11 cellular contexts compared by ENCODE assay signal in the genomic region with DNA sequence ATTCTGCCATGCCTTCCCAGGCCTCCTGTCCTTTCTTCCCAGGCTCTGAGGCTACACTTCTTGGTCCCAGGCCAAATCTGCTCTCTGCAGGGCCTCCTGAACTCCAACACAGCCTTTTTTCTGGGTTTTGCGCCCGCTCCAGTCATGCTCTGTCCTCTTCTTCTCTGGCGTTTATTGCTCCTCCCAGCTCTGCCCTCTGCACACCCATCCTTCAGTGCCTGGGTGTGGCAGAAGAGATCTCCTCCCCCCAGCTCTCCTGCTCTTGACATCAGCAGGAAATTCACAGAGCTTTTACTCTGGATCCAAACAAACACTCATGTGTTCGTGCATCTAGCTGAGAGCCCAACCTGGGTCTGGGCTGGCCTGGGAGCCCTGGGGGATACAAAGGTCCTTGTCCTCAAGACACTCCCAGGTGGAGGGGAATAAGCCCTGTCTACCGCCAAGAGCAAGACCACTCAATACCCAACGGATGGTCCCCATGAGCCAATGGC. TPM values are rescaled to one million over a fixed set of nuclear protein-coding genes. Genes with fewer than 3 reads are reported as not detected.
DNase-seq lines count a peak whose midpoint lies in the region; ATAC-seq and TF ChIP-seq lines count a peak whose summit lies in the region.
"Had no signal": no experiment of that assay in that cellular context is flagged by ENCODE, and none has a peak within 500 bp of the region (broad histone marks: within the 10 kb centered on the region; RNA-seq: fewer than 3 reads in every experiment).

No MANE protein-coding gene starts in this region.

- peaks cover 41% of the 10 kb centered on the region for H3K4me1 Mint-ChIP-seq in stimulated activated naive CD8-positive, alpha-beta T cell treated with anti-CD3 and anti-CD28 coated beads, Interleukin-15, amount 100 ng/mL, for 72 hours

- no peaks in the 10 kb centered on the region for H3K9me3 ChIP-seq in lower lobe of right lung

- no peak overlapping the region for H3K4me3 ChIP-seq in lower lobe of right lung
- no peak overlapping the region for H3K4me3 ChIP-seq in mesendoderm (ENCODE audit: low read length)

- no peaks in the 10 kb centered on the region for H3K9me3 Mint-ChIP-seq in stimulated activated naive CD8-positive, alpha-beta T cell treated with anti-CD3 and anti-CD28 coated beads, Interleukin-15, amount 100 ng/mL, for 72 hours
- H3K9me3 Mint-ChIP-seq: CD4-positive, CD25-positive, alpha-beta regulatory T cell; stimulated activated memory B cell treated with anti-CD40 and anti-IgM and Interleukin-4, amounts not matched to agents 10 μg/mL and 1 μg/mL and 100 μg/mL, for 72 hours had no signal

- no peaks in the 10 kb centered on the region for H3K36me3 ChIP-seq in lower lobe of right lung
- H3K36me3 ChIP-seq in mesendoderm (ENCODE audit: control insufficient read depth, insufficient read depth, low read length): no peaks in the 10 kb centered on the region

- no peaks in the 10 kb centered on the region for H3K79me1 ChIP-seq in mesendoderm (ENCODE audit: low read length)

- H3K18ac ChIP-seq in mesendoderm (ENCODE audit: low read length): no peak overlapping the region

- no peak overlapping the region for H3K23ac ChIP-seq in mesendoderm (ENCODE audit: low read length)

- no peak overlapping the region for H2BK120ac ChIP-seq in mesendoderm (ENCODE audit: low read depth, low read length)

- no peak overlapping the region for H2BK5ac ChIP-seq in mesendoderm (ENCODE audit: low read length)

- H3K27ac ChIP-seq in lower lobe of right lung (no peak overlapping the region), mesendoderm (ENCODE audit: low read depth, low read length) (no peak overlapping the region)

- ATAC-seq in stimulated activated naive CD8-positive, alpha-beta T cell treated with anti-CD3 and anti-CD28 coated beads, Interleukin-15, amount 100 ng/mL, for 72 hours: no peak
- ATAC-seq in stimulated activated naive CD8-positive, alpha-beta T cell treated with anti-CD3 and anti-CD28 coated beads, Interleukin-15, Interleukin-2, amounts not matched to agents 100 U/mL and 50 U/mL, for 24 hours: no peak
- peak; percentile 60 to 68 for ATAC-seq in lower lobe of right lung
- ATAC-seq in GM21390 (IDR thresholded peaks at IDR 0.05; ENCODE audit: unreplicated experiment): no peak
- ATAC-seq in HG02763 (IDR thresholded peaks at IDR 0.05; ENCODE audit: unreplicated experiment): no peak
- ATAC-seq: stimulated activated memory B cell treated with anti-CD40 and anti-IgM and Interleukin-4, amounts not matched to agents 10 μg/mL and 1 μg/mL and 100 μg/mL, for 72 hours had no signal

- H3K9ac ChIP-seq in mesendoderm (ENCODE audit: low read length): no peak overlapping the region

- H3K4me1 ChIP-seq in lower lobe of right lung (peaks cover 59% of the 10 kb centered on the region), mesendoderm (ENCODE audit: control insufficient read depth, low read depth, low read length) (peaks cover 5% of the 10 kb centered on the region)

- intact Hi-C loops in lower lobe of right lung (cut with DNase I): no loop called here

- H3K79me2 ChIP-seq in mesendoderm (ENCODE audit: control insufficient read depth, insufficient read depth, low read length): no peaks in the 10 kb centered on the region

- WGBS in mesendoderm (ENCODE audit: extremely low coverage, insufficient coverage, low lambda C conversion rate): no CpG with 5 or more reads among the region's 6 CpGs

- H4K8ac ChIP-seq in mesendoderm (ENCODE audit: low read depth, low read length): no peak overlapping the region

- no peak overlapping the region for H3K4me3 Mint-ChIP-seq in stimulated activated naive CD8-positive, alpha-beta T cell treated with anti-CD3 and anti-CD28 coated beads, Interleukin-15, amount 100 ng/mL, for 72 hours
- H3K4me3 Mint-ChIP-seq: stimulated activated memory B cell treated with anti-CD40 and anti-IgM and Interleukin-4, amounts not matched to agents 10 μg/mL and 1 μg/mL and 100 μg/mL, for 72 hours had no signal

- peak overlapping the region; percentile 21 to 77 for H3K27ac Mint-ChIP-seq in stimulated activated naive CD8-positive, alpha-beta T cell treated with anti-CD3 and anti-CD28 coated beads, Interleukin-15, amount 100 ng/mL, for 72 hours
- H3K27ac Mint-ChIP-seq: stimulated activated memory B cell treated with anti-CD40 and anti-IgM and Interleukin-4, amounts not matched to agents 10 μg/mL and 1 μg/mL and 100 μg/mL, for 72 hours had no signal

- no peak for TF ChIP-seq CTCF in lower lobe of right lung (IDR thresholded peaks at IDR 0.05)

- no peak overlapping the region for H3K4ac ChIP-seq in mesendoderm (ENCODE audit: low read depth, low read length)

- no peak overlapping the region for H3K56ac ChIP-seq in mesendoderm (ENCODE audit: low read length)

- H3K4me2 ChIP-seq in mesendoderm (ENCODE audit: low read length): no peak overlapping the region

- H3K27me3 ChIP-seq in lower lobe of right lung (ENCODE audit: low read depth) (no peaks in the 10 kb centered on the region), mesendoderm (ENCODE audit: insufficient read depth, low read length, poor library complexity) (no peaks in the 10 kb centered on the region)

- H3K27me3 Mint-ChIP-seq in stimulated activated naive CD8-positive, alpha-beta T cell treated with anti-CD3 and anti-CD28 coated beads, Interleukin-15, amount 100 ng/mL, for 72 hours: no peaks in the 10 kb centered on the region
- H3K27me3 Mint-ChIP-seq: CD4-positive, CD25-positive, alpha-beta regulatory T cell; stimulated activated memory B cell treated with anti-CD40 and anti-IgM and Interleukin-4, amounts not matched to agents 10 μg/mL and 1 μg/mL and 100 μg/mL, for 72 hours had no signal

- DNase-seq in stimulated activated naive CD8-positive, alpha-beta T cell treated with anti-CD3 and anti-CD28 coated beads, Interleukin-15, amount 100 ng/mL, for 72 hours: no peak
- no peak for DNase-seq in stimulated activated naive CD8-positive, alpha-beta T cell treated with anti-CD3 and anti-CD28 coated beads, Interleukin-15, Interleukin-2, amounts not matched to agents 100 U/mL and 50 U/mL, for 24 hours
- peak; percentile 36 for DNase-seq in astrocyte of the hippocampus (ENCODE audit: low read depth, low spot score)
- peak; percentile 58 for DNase-seq in lower lobe of right lung
- DNase-seq in mesendoderm: no peak
- no peak for DNase-seq in NCI-H1105 (lab: John Stamatoyannopoulos, UW)
- DNase-seq: CD4-positive, CD25-positive, alpha-beta regulatory T cell; glutamatergic neuron had no signal

- H2BK15ac ChIP-seq in mesendoderm (replicated peaks; ENCODE audit: low read depth): no peak overlapping the region

- no peak overlapping the region for H2AK5ac ChIP-seq in mesendoderm (ENCODE audit: low read length)

- no peak overlapping the region for H4K5ac ChIP-seq in mesendoderm (ENCODE audit: low read length)

RNA-seq across cellular contexts. Expression of gene EPS8L3, which starts 22.9 kb away (rescaled TPM):
- total RNA-seq in lower lobe of right lung: not detected
- polyA plus RNA-seq in mesendoderm (2013, experiment 1 of 2): not detected
- polyA plus RNA-seq in mesendoderm (2013, experiment 2 of 2): not detected
- total RNA-seq: CD4-positive, CD25-positive, alpha-beta regulatory T cell had no signal
- polyA plus RNA-seq: CD4-positive, CD25-positive, alpha-beta regulatory T cell had no signal

RNA-seq across cellular contexts. Expression of gene GSTM3, which starts 45.7 kb away (rescaled TPM):
- total RNA-seq in lower lobe of right lung: 18.5 TPM
- 6.4 TPM for polyA plus RNA-seq in mesendoderm (2013, experiment 1 of 2)
- polyA plus RNA-seq in mesendoderm (2013, experiment 2 of 2): 6.1 TPM

Comparison
In these comparisons a context has a peak if more than half of its experiments do, and no peak if none do; other contexts are left out.
1. ATAC-seq: peak in lower lobe of right lung (2 of 2); none in stimulated activated naive CD8-positive, alpha-beta T cell treated with anti-CD3 and anti-CD28 coated beads, Interleukin-15, amount 100 ng/mL, for 72 hours (single experiment), stimulated activated naive CD8-positive, alpha-beta T cell treated with anti-CD3 and anti-CD28 coated beads, Interleukin-15, Interleukin-2, amounts not matched to agents 100 U/mL and 50 U/mL, for 24 hours (single experiment), GM21390 (single experiment) and HG02763 (single experiment).
2. DNase-seq: peak in astrocyte of the hippocampus (single experiment) and lower lobe of right lung (single experiment); none in stimulated activated naive CD8-positive, alpha-beta T cell treated with anti-CD3 and anti-CD28 coated beads, Interleukin-15, amount 100 ng/mL, for 72 hours (0 of 2), stimulated activated naive CD8-positive, alpha-beta T cell treated with anti-CD3 and anti-CD28 coated beads, Interleukin-15, Interleukin-2, amounts not matched to agents 100 U/mL and 50 U/mL, for 24 hours (single experiment), mesendoderm (single experiment) and NCI-H1105 (single experiment).